Comparison of ENCODE assay signal across 8 cellular contexts in the genomic region with DNA sequence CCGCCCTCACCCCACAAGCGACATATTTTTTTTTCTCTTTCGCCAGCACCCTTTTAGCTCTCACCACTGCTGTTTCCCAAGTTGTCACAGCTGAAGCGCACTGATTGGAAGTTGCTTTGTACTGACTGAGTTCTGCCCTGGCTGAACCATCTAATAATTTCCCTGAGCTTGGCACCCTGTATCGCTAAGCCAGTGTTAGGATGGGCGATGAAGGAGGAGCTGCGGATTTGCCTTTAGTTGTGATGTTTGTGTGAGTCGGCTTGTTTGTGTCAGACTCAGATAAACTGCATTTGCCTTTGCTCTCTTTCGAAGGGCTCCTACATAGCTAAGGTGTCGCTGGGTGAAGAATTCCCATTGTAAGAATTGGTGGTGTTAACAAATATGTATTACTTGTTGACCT. TPM values are rescaled to one million over a fixed set of nuclear protein-coding genes. Genes with fewer than 3 reads are reported as not detected.
DNase-seq lines count a peak whose midpoint lies in the region; ATAC-seq and TF ChIP-seq lines count a peak whose summit lies in the region.

No MANE protein-coding gene starts in this region.

- no peaks in the 10 kb centered on the region for H3K9me3 ChIP-seq in DOHH2 (ENCODE audit: control insufficient read depth, insufficient read depth, low read length)
- no peaks in the 10 kb centered on the region for H3K9me3 ChIP-seq in RWPE2 (ENCODE audit: severe bottlenecking)
- H3K9me3 ChIP-seq in fibroblast of lung (ENCODE audit: control insufficient read depth, insufficient read depth, low read depth, low read length), result no peaks in the 10 kb centered on the region

- H4K20me1 ChIP-seq in DOHH2 (ENCODE audit: control insufficient read depth, insufficient read depth, low read depth, low read length) (no peaks in the 10 kb centered on the region), fibroblast of lung (ENCODE audit: control insufficient read depth, extremely low read depth, insufficient read depth, low read length) (no peaks in the 10 kb centered on the region)

- DNase-seq in RWPE2 (ENCODE audit: low spot score), result no peak
- DNase-seq in fibroblast of lung (ENCODE audit: low read depth in 2 of 2), result peak in 1 of 2 donors; percentile 2
- peak; percentile 20 for DNase-seq in pons (ENCODE audit: low spot score)
- DNase-seq in NCI-H524 (lab: John Stamatoyannopoulos, UW), result no peak
- DNase-seq in NK-92 (lab: John Stamatoyannopoulos, UW; ENCODE audit: unreplicated experiment), result no peak
- DNase-seq in islet precursor cell, result no peak
- DNase-seq in ecto neural progenitor cell (ENCODE audit: low spot score), result no peak

- H3K36me3 ChIP-seq in DOHH2 (ENCODE audit: control insufficient read depth, low read length), result no peaks in the 10 kb centered on the region
- no peaks in the 10 kb centered on the region for H3K36me3 ChIP-seq in RWPE2 (ENCODE audit: low read depth)
- peaks cover 4% of the 10 kb centered on the region for H3K36me3 ChIP-seq in fibroblast of lung (ENCODE audit: control insufficient read depth, insufficient read depth, low read length)

- H3K4me1 ChIP-seq in DOHH2 (ENCODE audit: control insufficient read depth, low read length) (peaks cover 19% of the 10 kb centered on the region), RWPE2 (ENCODE audit: insufficient read depth, poor library complexity, severe bottlenecking) (no peaks in the 10 kb centered on the region), fibroblast of lung (ENCODE audit: control insufficient read depth, extremely low read depth, insufficient read depth, low read length) (peaks cover 5% of the 10 kb centered on the region)

- no peak for TF ChIP-seq CTCF in DOHH2 (IDR thresholded peaks at IDR 0.05; ENCODE audit: low read depth, low read length, poor library complexity, severe bottlenecking)
- no peak for TF ChIP-seq CTCF in RWPE2 (IDR thresholded peaks at IDR 0.05; ENCODE audit: poor library complexity, severe bottlenecking)
- no peak for TF ChIP-seq CTCF in fibroblast of lung (conservative IDR thresholded peaks at IDR 0.05 in 1 of 2, IDR thresholded peaks at IDR 0.05 in 1 of 2; ENCODE audit: low read depth in 1 of 2, low read length in 2 of 2)

- H3F3A ChIP-seq in DOHH2 (ENCODE audit: control insufficient read depth, insufficient read depth), result 0 out of 2 replicates have a peak, but pooled peaks cover 2% of the 10 kb centered on the region

- no peak overlapping the region; the same call in 1 of the 2 replicates for H3K4me3 ChIP-seq in DOHH2 (ENCODE audit: low read length)
- H3K4me3 ChIP-seq in RWPE2 (ENCODE audit: severe bottlenecking), result peak overlapping the region; percentile 66
- peak overlapping the region; percentile 70 to 86 (median 76) for H3K4me3 ChIP-seq in fibroblast of lung (replicated peaks in 1 of 4; ENCODE audit: control extremely low read depth in 1 of 4, insufficient read depth in 1 of 4, low read depth in 3 of 4, low read length in 4 of 4)

- H3K4me2 ChIP-seq in DOHH2 (ENCODE audit: low read length) (peak overlapping the region; percentile 75; the same call in 1 of the 2 replicates), fibroblast of lung (ENCODE audit: extremely low read depth, insufficient read depth, low read length) (peak overlapping the region; percentile 60)

- no peaks in the 10 kb centered on the region for H3K79me2 ChIP-seq in DOHH2 (ENCODE audit: control insufficient read depth, low read length)
- H3K79me2 ChIP-seq in fibroblast of lung (ENCODE audit: control insufficient read depth, insufficient read depth, low read length), result peaks cover 42% of the 10 kb centered on the region

- no peak for ATAC-seq in RWPE2 (ENCODE audit: low read depth)

- H3K27me3 ChIP-seq in DOHH2 (ENCODE audit: control insufficient read depth, low read length) (peaks cover 42% of the 10 kb centered on the region), RWPE2 (ENCODE audit: insufficient read depth, poor library complexity, severe bottlenecking) (no peaks in the 10 kb centered on the region), fibroblast of lung (ENCODE audit: control insufficient read depth, insufficient read depth, low read length) (no peaks in the 10 kb centered on the region)

- H3K27ac ChIP-seq in DOHH2 (ENCODE audit: low read depth, low read length) (no peak overlapping the region), RWPE2 (ENCODE audit: poor library complexity, severe bottlenecking) (no peak overlapping the region), fibroblast of lung (ENCODE audit: insufficient read depth, low read length) (peak overlapping the region; percentile 70)

- H3K9ac ChIP-seq in fibroblast of lung (ENCODE audit: insufficient read depth, low read length), result peak overlapping the region; percentile 75

- peak overlapping the region; percentile 18 for H2AFZ ChIP-seq in fibroblast of lung (ENCODE audit: low read length)

- no peaks in the 10 kb centered on the region for H3K9me2 ChIP-seq in DOHH2 (replicated peaks; ENCODE audit: control insufficient read depth, low read length)

RNA-seq across cellular contexts. Expression of a gene that starts 1.3 kb away (rescaled TPM):
- total RNA-seq in fibroblast of lung, result 5.1 and 9.4 TPM in 2 replicates
- 5.1 and 6.0 TPM in 2 replicates for polyA plus RNA-seq in fibroblast of lung
- polyA plus RNA-seq in fibroblast of lung (2012), result 7.5 and 8.2 TPM in 2 replicates
- 1.7 and 4.2 TPM in 2 replicates for polyA minus RNA-seq in fibroblast of lung (ENCODE audit: low replicate concordance)
